In genomic region chr19:49340069-49340864, GRCh38 we compare ENCODE assay signal across 8 cellular contexts. TPM values are rescaled to one million over a fixed set of nuclear protein-coding genes. Genes with fewer than 3 reads are reported as not detected.
DNase-seq lines count a peak whose midpoint lies in the region; ATAC-seq and TF ChIP-seq lines count a peak whose summit lies in the region.

No MANE protein-coding gene starts in this region.

- H3K27me3 ChIP-seq in esophagus squamous epithelium (no peaks in the 10 kb centered on the region), ovary (no peaks in the 10 kb centered on the region)

- DNase-seq in activated naive CD4-positive, alpha-beta T cell treated with anti-CD3 and anti-CD28 coated beads, Interleukin-2, amount 50 U/mL, for 16 hours = no peak
- DNase-seq in NCI-H526 (lab: John Stamatoyannopoulos, UW) (peak; percentile 50 to 72), esophagus squamous epithelium (lab: John Stamatoyannopoulos, UW) (no peak), ovary (peak; percentile 74 to 88 (median 82)), DMS79 (lab: John Stamatoyannopoulos, UW) (no peak), pons (ENCODE audit: low spot score) (no peak)

- peak overlapping the region; percentile 77 to 95 (median 89) for H3K27ac ChIP-seq in esophagus squamous epithelium
- peak overlapping the region; percentile 69 to 93 for H3K27ac ChIP-seq in ovary

- H3K36me3 Mint-ChIP-seq in activated naive CD4-positive, alpha-beta T cell treated with anti-CD3 and anti-CD28 coated beads, Interleukin-2, amount 50 U/mL, for 24 hours = peaks cover 3% of the 10 kb centered on the region

- H3K4me1 ChIP-seq in esophagus squamous epithelium (peaks cover 19 to 52% (median 27%) of the 10 kb centered on the region in 3 donors), ovary (ENCODE audit: insufficient read depth) (peaks cover 8% of the 10 kb centered on the region)

- no peaks in the 10 kb centered on the region for H3K27me3 Mint-ChIP-seq in activated naive CD4-positive, alpha-beta T cell treated with anti-CD3 and anti-CD28 coated beads, Interleukin-2, amount 50 U/mL, for 24 hours

- intact Hi-C loops in esophagus squamous epithelium (cut with DNase I) (no loop called here), ovary (cut with DNase I) (no loop called here)

- ATAC-seq in HG03039 (IDR thresholded peaks at IDR 0.05; ENCODE audit: unreplicated experiment) = peak; percentile 54

- no peak for TF ChIP-seq EP300 in ovary (IDR thresholded peaks at IDR 0.05)

- peak overlapping the region; percentile 82 for H3K27ac Mint-ChIP-seq in activated naive CD4-positive, alpha-beta T cell treated with anti-CD3 and anti-CD28 coated beads, Interleukin-2, amount 50 U/mL, for 24 hours

- 21 to 23% methylated on average over 30 to 33 of the region's 36 CpGs for WGBS in esophagus squamous epithelium, 2 donors
- 6 to 14% (median 7%) methylated on average over 36 of the region's 36 CpGs for WGBS in ovary, 3 donors

- no peaks in the 10 kb centered on the region for H3K9me3 ChIP-seq in esophagus squamous epithelium
- H3K9me3 ChIP-seq in ovary = no peaks in the 10 kb centered on the region

- peaks cover 57% of the 10 kb centered on the region for H3K4me1 Mint-ChIP-seq in activated naive CD4-positive, alpha-beta T cell treated with anti-CD3 and anti-CD28 coated beads, Interleukin-2, amount 50 U/mL, for 24 hours

- TF ChIP-seq CTCF in esophagus squamous epithelium (IDR thresholded peaks at IDR 0.05) (no peak), ovary (IDR thresholded peaks at IDR 0.05) (no peak)

- H3K4me3 ChIP-seq in esophagus squamous epithelium (peak overlapping the region; percentile 28 to 67 (median 46)), ovary (peak overlapping the region; percentile 48)

- TF ChIP-seq POLR2A in esophagus squamous epithelium (IDR thresholded peaks at IDR 0.05) (no peak), ovary (IDR thresholded peaks at IDR 0.05) (no peak)

- no peaks in the 10 kb centered on the region for H3K9me3 Mint-ChIP-seq in activated naive CD4-positive, alpha-beta T cell treated with anti-CD3 and anti-CD28 coated beads, Interleukin-2, amount 50 U/mL, for 24 hours

- H3K36me3 ChIP-seq in esophagus squamous epithelium = peaks cover 0 to 43% (median 4%) of the 10 kb centered on the region in 3 donors
- no peaks in the 10 kb centered on the region for H3K36me3 ChIP-seq in ovary

- H3K4me3 Mint-ChIP-seq in activated naive CD4-positive, alpha-beta T cell treated with anti-CD3 and anti-CD28 coated beads, Interleukin-2, amount 50 U/mL, for 24 hours = no peak overlapping the region

RNA-seq across cellular contexts. Expression of gene CD37, which starts 5.1 kb away (rescaled TPM):
- total RNA-seq in esophagus squamous epithelium (10 to 100 TPM in 1 of 4 donors, 1 to 10 TPM in 3; 3.1 to 21.4 (median 5.3) TPM), ovary (10 to 100 TPM in 1 of 7 donors, 1 to 10 TPM in 6; 1.5 to 11.6 (median 5.4) TPM)
- 10 to 100 TPM in 1 of 2 donors, 1 to 10 TPM in 1; 3.5 to 21.5 TPM for polyA plus RNA-seq in ovary

RNA-seq across cellular contexts. Expression of gene SLC6A16, which starts 15.3 kb away (rescaled TPM):
- 1 to 10 TPM in 1 of 4 donors, under 1 TPM in 2, not detected in 1; 0.13 to 1.5 (median 0.56) TPM for total RNA-seq in esophagus squamous epithelium
- total RNA-seq in ovary = 1 to 10 TPM; 1.8 to 9.3 (median 4.6) TPM
- 1 to 10 TPM; 3.3 to 5.3 TPM for polyA plus RNA-seq in ovary

RNA-seq across cellular contexts. Expression of gene TEAD2, which starts 21.9 kb away (rescaled TPM):
- total RNA-seq in esophagus squamous epithelium (10 to 100 TPM in 2 of 4 donors, 1 to 10 TPM in 2; 3.8 to 12.4 (median 8.2) TPM), ovary (10 to 100 TPM; 27.8 to 63.1 (median 47.3) TPM)
- 10 to 100 TPM; 34.0 to 38.4 TPM for polyA plus RNA-seq in ovary

RNA-seq across cellular contexts. Expression of gene DKKL1, which starts 23.4 kb away (rescaled TPM):
- total RNA-seq in esophagus squamous epithelium = not detected
- total RNA-seq in ovary = 1 to 10 TPM in 5 of 7 donors, under 1 TPM in 1, not detected in 1; 0.22 to 2.4 (median 1.3) TPM
- under 1 TPM; 0.35 to 0.42 TPM for polyA plus RNA-seq in ovary

RNA-seq across cellular contexts. Expression of gene KASH5, which starts 47.8 kb away (rescaled TPM):
- total RNA-seq in esophagus squamous epithelium (not detected), ovary (under 1 TPM in 1 of 7 donors, not detected in 6; 0.23 TPM)
- under 1 TPM in 1 of 2 donors, not detected in 1; 0.15 TPM for polyA plus RNA-seq in ovary

Comparison
In these comparisons a context has a peak if more than half of its experiments do, and no peak if none do; other contexts are left out.
1. DNase-seq: peak in NCI-H526 (2 of 2) and ovary (5 of 5); none in activated naive CD4-positive, alpha-beta T cell treated with anti-CD3 and anti-CD28 coated beads, Interleukin-2, amount 50 U/mL, for 16 hours (single experiment), esophagus squamous epithelium (single experiment), DMS79 (single experiment) and pons (single experiment).